Comparison of ENCODE assay signal across 7 cellular contexts in the genomic region with DNA sequence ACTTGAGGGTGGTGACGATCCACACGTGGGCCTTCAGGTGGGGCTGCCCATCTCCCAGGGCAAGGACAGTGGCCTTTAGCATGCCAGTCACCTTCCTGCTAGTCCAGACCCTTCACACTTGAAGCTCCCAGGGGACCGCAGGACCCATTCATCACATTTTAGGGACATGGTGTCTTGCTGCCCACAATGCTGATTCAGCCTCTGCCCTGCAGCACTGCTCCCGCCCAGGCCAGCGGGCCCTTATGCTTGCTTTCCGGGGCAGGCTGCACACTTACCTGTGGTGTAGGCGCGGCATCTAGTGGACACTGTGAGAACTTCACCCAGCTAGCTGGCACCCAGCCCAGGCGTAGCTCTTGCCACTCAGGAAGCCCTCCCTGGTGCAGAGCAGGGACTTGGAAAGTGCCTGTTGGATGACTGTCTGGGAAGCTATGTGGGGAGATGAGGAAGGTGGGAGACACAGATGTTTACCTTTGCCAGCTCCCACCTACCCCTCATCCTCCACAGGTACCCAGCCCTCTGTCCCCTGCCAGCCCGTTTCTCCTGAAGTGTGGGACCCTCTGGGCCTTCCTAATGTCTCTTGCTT. TPM values are rescaled to one million over a fixed set of nuclear protein-coding genes. Genes with fewer than 3 reads are reported as not detected.
DNase-seq lines count a peak whose midpoint lies in the region; ATAC-seq, FAIRE-seq and TF ChIP-seq lines count a peak whose summit lies in the region.

No MANE protein-coding gene starts in this region.

- no peak overlapping the region for H3K4me3 ChIP-seq in breast epithelium

- H3K27ac ChIP-seq in breast epithelium, result no peak overlapping the region

- TF ChIP-seq POLR2A in GM12892 (IDR thresholded peaks at IDR 0.05; ENCODE audit: low read depth, low read length) (no peak), breast epithelium (IDR thresholded peaks at IDR 0.05) (no peak)

- POLR2A ChIA-PET in WTC11 (lab: Charles Lee), result interaction anchor here (0.6 kb wide), 1 partner anchor 110 kb away, joined by 3 read pairs; no protein-coding TSS in a partner anchor

- H3K36me3 Mint-ChIP-seq in WTC11, result no peaks in the 10 kb centered on the region

- ATAC-seq in HG02981 (IDR thresholded peaks at IDR 0.05; ENCODE audit: unreplicated experiment) (peak; percentile 82), WTC11 (peak; percentile 89)

- no peaks in the 10 kb centered on the region for H3K9me3 Mint-ChIP-seq in WTC11

- H3K9me3 ChIP-seq in breast epithelium, result no peaks in the 10 kb centered on the region

- peak; percentile 98 for TF ChIP-seq CTCF in WTC11 (IDR thresholded peaks at IDR 0.05)
- peak; percentile 96 to 99 (median 98) for TF ChIP-seq CTCF in breast epithelium (IDR thresholded peaks at IDR 0.05)

- no peak overlapping the region for H3K27ac Mint-ChIP-seq in WTC11

- peak; percentile 89 for FAIRE-seq in GM12892 (lab: Jason Lieb, UNC)

- DNase-seq in GM12892 (ENCODE audit: insufficient read length) (peak; percentile 69), NCI-H2196 treated with DMSO at 0.1 percent for 48 hours (lab: John Stamatoyannopoulos, UW; ENCODE audit: unreplicated experiment) (peak; percentile 13), WTC11 (ENCODE audit: low spot score) (peak; percentile 90), breast epithelium (ENCODE audit: low spot score in 2 of 2) (peak; percentile 71 to 88), iris pigment epithelial cell (ENCODE audit: low read depth) (peak; percentile 82)
- DNase-seq in stimulated activated CD4-positive, alpha-beta T cell treated with anti-CD3 and anti-CD28 coated beads, Interleukin-15, amount 100 ng/mL, for 24 hours, result peak; percentile 85

- H3K4me1 ChIP-seq in breast epithelium, result peaks cover 0 to 7% of the 10 kb centered on the region in 2 donors

- H3K27me3 Mint-ChIP-seq in WTC11 (ENCODE audit: low read depth), result no peaks in the 10 kb centered on the region

- H3K4me3 Mint-ChIP-seq in WTC11, result no peak overlapping the region

- no peaks in the 10 kb centered on the region for H3K36me3 ChIP-seq in breast epithelium

- CTCF ChIA-PET in WTC11 (lab: Charles Lee), result interaction anchor here (0.5 to 3.0 kb wide), 49 partner anchors 8 to 360 kb away, joined by 3 to 74 read pairs (median 4); a partner anchor contains a TSS

- H3K4me1 Mint-ChIP-seq in WTC11, result peaks cover 4% of the 10 kb centered on the region

- no peaks in the 10 kb centered on the region for H3K27me3 ChIP-seq in breast epithelium

- intact Hi-C loops in breast epithelium (cut with DNase I; ENCODE audit: low total_unique reads), result no loop called here

TF ChIP-seq in WTC11, 78 proteins besides CTCF, POLR2A, EP300 and RAD21:
- TF ChIP-seq OVOL2 (CRISPR knock-in tag; IDR thresholded peaks at IDR 0.05; ENCODE audit: borderline replicate concordance) (no peak), ZNF121 (CRISPR knock-in tag; IDR thresholded peaks at IDR 0.05) (peak; percentile 76), NR3C1 (CRISPR knock-in tag; conservative IDR thresholded peaks at IDR 0.05; ENCODE audit: low read depth) (no peak), ZNF232 (CRISPR knock-in tag; IDR thresholded peaks at IDR 0.05) (peak; percentile 50; the same call in 1 of the 2 replicates), HMGA2 (CRISPR knock-in tag; IDR thresholded peaks at IDR 0.05) (no peak), KAT7 (CRISPR knock-in tag; IDR thresholded peaks at IDR 0.05; ENCODE audit: borderline replicate concordance) (no peak), RELA (CRISPR knock-in tag; IDR thresholded peaks at IDR 0.05; ENCODE audit: borderline replicate concordance) (no peak), GRHL2 (CRISPR knock-in tag; IDR thresholded peaks at IDR 0.05; ENCODE audit: insufficient replicate concordance, severe bottlenecking) (no peak)
- TF ChIP-seq, protein P1, sequence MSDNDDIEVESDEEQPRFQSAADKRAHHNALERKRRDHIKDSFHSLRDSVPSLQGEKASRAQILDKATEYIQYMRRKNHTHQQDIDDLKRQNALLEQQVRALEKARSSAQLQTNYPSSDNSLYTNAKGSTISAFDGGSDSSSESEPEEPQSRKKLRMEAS (CRISPR knock-in tag; IDR thresholded peaks at IDR 0.05), result 0 out of 2 replicates have a peak, but pooled peaks have one; percentile 45
- TF ChIP-seq, protein P2, sequence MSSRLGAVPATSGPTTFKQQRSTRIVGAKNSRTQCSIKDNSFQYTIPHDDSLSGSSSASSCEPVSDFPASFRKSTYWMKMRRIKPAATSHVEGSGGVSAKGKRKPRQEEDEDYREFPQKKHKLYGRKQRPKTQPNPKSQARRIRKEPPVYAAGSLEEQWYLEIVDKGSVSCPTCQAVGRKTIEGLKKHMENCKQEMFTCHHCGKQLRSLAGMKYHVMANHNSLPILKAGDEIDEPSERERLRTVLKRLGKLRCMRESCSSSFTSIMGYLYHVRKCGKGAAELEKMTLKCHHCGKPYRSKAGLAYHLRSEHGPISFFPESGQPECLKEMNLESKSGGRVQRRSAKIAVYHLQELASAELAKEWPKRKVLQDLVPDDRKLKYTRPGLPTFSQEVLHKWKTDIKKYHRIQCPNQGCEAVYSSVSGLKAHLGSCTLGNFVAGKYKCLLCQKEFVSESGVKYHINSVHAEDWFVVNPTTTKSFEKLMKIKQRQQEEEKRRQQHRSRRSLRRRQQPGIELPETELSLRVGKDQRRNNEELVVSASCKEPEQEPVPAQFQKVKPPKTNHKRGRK (CRISPR knock-in tag; IDR thresholded peaks at IDR 0.05; ENCODE audit: borderline replicate concordance), result no peak
TF ChIP-seq in WTC11: peak in this region for 3.

RNA-seq across cellular contexts. Expression of a gene that starts 26.3 kb away (rescaled TPM):
- polyA plus RNA-seq in GM12892 (2012; ENCODE audit: missing spikeins), result 16.0 TPM
- total RNA-seq in WTC11 (2021) (48.6 to 51.5 TPM (median 50.8 TPM) in 3 replicates), breast epithelium (10 to 100 TPM; 41.9 to 71.0 (median 52.8) TPM)

Comparison
In these comparisons a context has a peak if more than half of its experiments do, and no peak if none do; other contexts are left out.
1. DNase-seq: peak in every context shown above with its lines; median percentile 90 in WTC11; 85 in stimulated activated CD4-positive, alpha-beta T cell treated with anti-CD3 and anti-CD28 coated beads, Interleukin-15, amount 100 ng/mL, for 24 hours; 82 in iris pigment epithelial cell; 80 in breast epithelium; 69 in GM12892; 13 in NCI-H2196 treated with DMSO at 0.1 percent for 48 hours.